11 cellular contexts compared by ENCODE assay signal in the genomic region with DNA sequence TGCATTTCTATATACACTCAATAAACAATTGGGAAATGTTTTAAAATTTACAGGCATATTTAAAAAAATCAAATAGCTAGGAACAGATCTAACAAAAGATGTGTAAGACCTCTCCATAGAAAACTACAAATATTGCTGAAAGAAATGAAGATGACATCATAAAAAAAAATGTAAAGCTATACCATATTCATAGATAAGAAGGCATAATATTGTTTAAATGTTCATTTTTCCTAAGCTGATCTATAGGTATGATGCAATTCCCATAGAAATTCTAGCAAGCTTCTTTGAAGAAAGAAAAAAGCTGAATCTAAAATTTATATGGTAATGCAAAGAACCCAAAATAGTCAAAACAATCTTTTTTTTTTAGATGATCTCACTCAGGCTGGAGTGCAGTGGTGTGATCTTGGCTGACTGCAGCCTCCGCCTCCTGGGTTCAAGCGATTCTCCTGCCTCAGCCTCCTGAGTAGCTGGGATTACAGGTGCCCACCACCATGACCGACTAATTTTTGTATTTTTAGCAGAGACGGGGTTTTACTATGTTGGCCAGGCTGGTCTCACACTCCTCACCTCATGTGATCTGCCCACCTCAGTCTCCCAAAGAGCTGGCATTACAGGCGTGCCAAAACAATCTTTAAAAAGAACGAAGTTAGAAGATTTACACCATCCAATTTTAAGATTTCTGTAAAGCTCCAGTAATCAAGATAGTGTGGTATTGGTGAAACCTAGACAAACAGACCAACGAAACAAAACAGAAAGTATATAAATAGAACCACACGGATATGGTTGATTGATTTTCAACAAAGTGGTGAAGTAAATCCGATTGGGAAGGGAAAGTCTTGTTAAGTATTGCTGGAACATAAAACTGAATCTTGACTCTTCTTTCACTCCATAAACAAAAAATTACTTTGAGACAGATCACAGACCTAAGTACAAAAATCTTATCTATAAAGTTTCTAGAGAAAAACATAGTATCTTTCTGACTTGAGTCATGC. TPM values are rescaled to one million over a fixed set of nuclear protein-coding genes. Genes with fewer than 3 reads are reported as not detected.
A peak's percentile ranks its signal among the peaks of the same experiment; 100 is the strongest.
DNase-seq lines count a peak whose midpoint lies in the region; ATAC-seq and TF ChIP-seq lines count a peak whose summit lies in the region.
"Had no signal": no experiment of that assay in that cellular context is flagged by ENCODE, and none has a peak within 500 bp of the region (broad histone marks: within the 10 kb centered on the region; RNA-seq: fewer than 3 reads in every experiment).

No MANE protein-coding gene starts in this region.

- CTCF ChIA-PET in MCF 10A (lab: Yijun Ruan, JAX), result interaction anchor here (0.6 to 2.3 kb wide), 4 partner anchors 128 to 263 kb away, joined by 3 to 6 read pairs (median 4); no protein-coding TSS in a partner anchor

- peak; percentile 47 for DNase-seq in kidney tubule cell (ENCODE audit: low spot score)
- no peak for DNase-seq in NCI-H1436 treated with DMSO at 0.1 percent for 48 hours (lab: John Stamatoyannopoulos, UW)
- DNase-seq in activated CD4-positive, alpha-beta T cell treated with anti-CD3 and anti-CD28 coated beads for 48 hours, result no peak
- no peak for DNase-seq in MCF 10A (ENCODE audit: unreplicated experiment)
- DNase-seq in right cardiac atrium, result no peak
- DNase-seq: CD8-positive, alpha-beta T cell; left lung had no signal

- H3K9me3 Mint-ChIP-seq in MCF 10A (ENCODE audit: unreplicated experiment), result peaks cover 7% of the 10 kb centered on the region

- no peak overlapping the region for H3K4me3 Mint-ChIP-seq in MCF 10A (ENCODE audit: unreplicated experiment)
- H3K4me3 Mint-ChIP-seq: CD8-positive, alpha-beta T cell had no signal

- H3K4me1 ChIP-seq in right cardiac atrium (ENCODE audit: control insufficient read depth, insufficient read depth, low read length), result no peaks in the 10 kb centered on the region

- H3K4me1 Mint-ChIP-seq in MCF 10A (ENCODE audit: insufficient read depth, unreplicated experiment), result peaks cover 9% of the 10 kb centered on the region

- no peaks in the 10 kb centered on the region for H3K27me3 Mint-ChIP-seq in MCF 10A (ENCODE audit: insufficient read depth, unreplicated experiment)

- intact Hi-C loops in MCF 10A (cut with micrococcal nuclease) (no loop called here), right cardiac atrium (cut with DNase I) (no loop called here)

- ATAC-seq in GM18499 (IDR thresholded peaks at IDR 0.05; ENCODE audit: insufficient read depth, unreplicated experiment) (peak; percentile 25), GM21390 (IDR thresholded peaks at IDR 0.05; ENCODE audit: unreplicated experiment) (peak; percentile 33), HG03432 (IDR thresholded peaks at IDR 0.05; ENCODE audit: unreplicated experiment) (peak; percentile 28), right cardiac atrium (no peak)
- ATAC-seq: CD8-positive, alpha-beta T cell; left lung had no signal

- TF ChIP-seq CTCF in MCF 10A (IDR thresholded peaks at IDR 0.05; ENCODE audit: unreplicated experiment), result no peak

- no TSS peak for BruUV-seq in MCF 10A (replicated peaks; lab: Mats Ljungman, UMichigan)

- POLR2A ChIA-PET in MCF 10A (lab: Yijun Ruan, JAX), result interaction anchor here (0.6 to 0.9 kb wide), 4 partner anchors 9 to 98 kb away, joined by 3 to 4 read pairs (median 3); no protein-coding TSS in a partner anchor

- H3K4me3 ChIP-seq in right cardiac atrium (ENCODE audit: low read length), result no peak overlapping the region
- H3K4me3 ChIP-seq: left lung had no signal

- no peaks in the 10 kb centered on the region for H3K36me3 Mint-ChIP-seq in MCF 10A (ENCODE audit: insufficient read depth, unreplicated experiment)

- no peak overlapping the region for H3K27ac ChIP-seq in right cardiac atrium (ENCODE audit: low read length)
- H3K27ac ChIP-seq: left lung, neutrophil had no signal

- H3K27me3 ChIP-seq in right cardiac atrium (ENCODE audit: control insufficient read depth, insufficient read depth), result no peaks in the 10 kb centered on the region
- H3K27me3 ChIP-seq: left lung, neutrophil had no signal

- 80% methylated on average over 9 of the region's 9 CpGs for WGBS in right cardiac atrium

- H3K27ac Mint-ChIP-seq in MCF 10A (ENCODE audit: low read depth, unreplicated experiment), result no peak overlapping the region
- H3K27ac Mint-ChIP-seq: CD8-positive, alpha-beta T cell had no signal

- no peaks in the 10 kb centered on the region for H3K9me3 ChIP-seq in right cardiac atrium (ENCODE audit: control insufficient read depth, low read length)
- H3K9me3 ChIP-seq: left lung, neutrophil had no signal

RNA-seq across cellular contexts. Expression of a gene that starts 6.3 kb away (rescaled TPM):
- total RNA-seq in MCF 10A (2022) (16.8 and 27.9 TPM in 2 replicates), right cardiac atrium (10 to 100 TPM; 33.6 to 65.9 (median 39.2) TPM)
- polyA plus RNA-seq in right cardiac atrium, result 22.9 TPM

Comparison
In these comparisons a context has a peak if more than half of its experiments do, and no peak if none do; other contexts are left out.
1. ATAC-seq: peak in GM18499 (single experiment), GM21390 (single experiment) and HG03432 (single experiment); none in right cardiac atrium (0 of 2).